1 cellular context compared by ENCODE assay signal in the genomic region with DNA sequence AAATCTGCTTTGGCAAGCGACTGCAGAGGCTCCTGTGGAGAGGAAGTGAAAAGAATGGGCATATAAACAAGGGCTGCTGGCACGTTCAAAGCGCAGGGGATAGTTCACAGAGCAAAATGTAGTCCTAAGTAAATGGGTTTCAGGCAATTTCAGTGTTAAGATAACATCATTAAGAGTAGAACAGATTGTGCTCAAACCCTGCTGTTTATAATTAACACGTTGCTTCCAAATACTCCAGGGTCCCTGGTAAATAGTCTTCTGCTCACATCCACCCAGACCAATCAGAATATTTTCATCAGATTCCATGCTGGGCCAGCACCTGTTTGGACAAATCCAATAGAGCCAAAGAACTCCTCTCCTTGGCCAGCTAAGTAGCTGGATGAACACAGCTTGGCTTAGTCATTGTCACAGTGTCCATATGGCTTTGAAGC.
TF ChIP-seq lines count a peak whose summit lies in the region.

No MANE protein-coding gene starts in this region.

TF ChIP-seq in WTC11, 78 proteins besides CTCF, POLR2A, EP300 and RAD21 (continued from another document):
- TF ChIP-seq, protein P1, sequence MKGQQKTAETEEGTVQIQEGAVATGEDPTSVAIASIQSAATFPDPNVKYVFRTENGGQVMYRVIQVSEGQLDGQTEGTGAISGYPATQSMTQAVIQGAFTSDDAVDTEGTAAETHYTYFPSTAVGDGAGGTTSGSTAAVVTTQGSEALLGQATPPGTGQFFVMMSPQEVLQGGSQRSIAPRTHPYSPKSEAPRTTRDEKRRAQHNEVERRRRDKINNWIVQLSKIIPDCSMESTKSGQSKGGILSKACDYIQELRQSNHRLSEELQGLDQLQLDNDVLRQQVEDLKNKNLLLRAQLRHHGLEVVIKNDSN (CRISPR knock-in tag; IDR thresholded peaks at IDR 0.05): no peak
- TF ChIP-seq SMAD4 (CRISPR knock-in tag; IDR thresholded peaks at IDR 0.05): no peak
- TF ChIP-seq MXD4 (CRISPR knock-in tag; IDR thresholded peaks at IDR 0.05; ENCODE audit: borderline replicate concordance): no peak
- no peak for TF ChIP-seq IRF2 (CRISPR knock-in tag; IDR thresholded peaks at IDR 0.05; ENCODE audit: borderline replicate concordance, low read depth)
- no peak for TF ChIP-seq PRRX2 (CRISPR knock-in tag; IDR thresholded peaks at IDR 0.05)
- no peak for TF ChIP-seq CREM (CRISPR knock-in tag; IDR thresholded peaks at IDR 0.05)
- TF ChIP-seq, protein P2, sequence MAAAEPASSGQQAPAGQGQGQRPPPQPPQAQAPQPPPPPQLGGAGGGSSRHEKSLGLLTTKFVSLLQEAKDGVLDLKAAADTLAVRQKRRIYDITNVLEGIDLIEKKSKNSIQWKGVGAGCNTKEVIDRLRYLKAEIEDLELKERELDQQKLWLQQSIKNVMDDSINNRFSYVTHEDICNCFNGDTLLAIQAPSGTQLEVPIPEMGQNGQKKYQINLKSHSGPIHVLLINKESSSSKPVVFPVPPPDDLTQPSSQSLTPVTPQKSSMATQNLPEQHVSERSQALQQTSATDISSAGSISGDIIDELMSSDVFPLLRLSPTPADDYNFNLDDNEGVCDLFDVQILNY (CRISPR knock-in tag; IDR thresholded peaks at IDR 0.05): no peak
- no peak for TF ChIP-seq CBFB (CRISPR knock-in tag; IDR thresholded peaks at IDR 0.05; ENCODE audit: low read depth)
- TF ChIP-seq CREB1 (CRISPR knock-in tag; IDR thresholded peaks at IDR 0.05): no peak
- no peak for TF ChIP-seq SP1 (CRISPR knock-in tag; conservative IDR thresholded peaks at IDR 0.05)
